In the genomic region with DNA sequence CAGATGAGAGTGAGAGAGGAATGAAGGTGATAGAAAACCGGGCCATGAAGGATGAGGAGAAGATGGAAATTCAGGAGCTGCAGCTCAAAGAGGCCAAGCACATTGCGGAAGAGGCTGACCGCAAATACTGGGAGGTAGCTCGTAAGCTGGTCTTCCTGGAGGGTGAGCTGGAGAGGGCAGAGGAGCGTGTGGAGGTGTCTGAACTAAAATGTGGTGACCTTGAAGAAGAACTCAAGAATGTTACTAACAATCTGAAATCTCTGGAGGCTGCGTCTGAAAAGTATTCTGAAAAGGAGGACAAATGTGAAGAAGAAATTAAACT, we compare ENCODE assay signal across 8 cellular contexts.
A peak's percentile ranks its signal among the peaks of the same experiment; 100 is the strongest.
DNase-seq lines count a peak whose midpoint lies in the region; ATAC-seq and TF ChIP-seq lines count a peak whose summit lies in the region.

No MANE protein-coding gene starts in this region.

- H3K4me3 ChIP-seq in breast epithelium (peak overlapping the region; percentile 51 to 73 (median 65)), Peyer's patch (peak overlapping the region; percentile 46 to 72 (median 58)), muscle layer of colon (ENCODE audit: low read depth in 1 of 2, low read length in 2 of 2) (peak overlapping the region; percentile 7 to 83)

- intact Hi-C loops in breast epithelium (cut with DNase I; ENCODE audit: low total_unique reads) (no loop called here), MCF 10A (cut with micrococcal nuclease) (no loop called here)

- TF ChIP-seq CTCF in breast epithelium (IDR thresholded peaks at IDR 0.05): no peak
- TF ChIP-seq CTCF in MCF 10A (IDR thresholded peaks at IDR 0.05; ENCODE audit: unreplicated experiment): no peak
- no peak for TF ChIP-seq CTCF in Peyer's patch (IDR thresholded peaks at IDR 0.05)

- H3K9me3 ChIP-seq in breast epithelium: no peaks in the 10 kb centered on the region
- H3K9me3 ChIP-seq in Peyer's patch: no peaks in the 10 kb centered on the region
- H3K9me3 ChIP-seq in muscle layer of colon (ENCODE audit: low read length): no peaks in the 10 kb centered on the region

- peaks cover 6% of the 10 kb centered on the region for H3K4me1 Mint-ChIP-seq in MCF 10A (ENCODE audit: insufficient read depth, unreplicated experiment)
- H3K4me1 Mint-ChIP-seq in effector memory CD8-positive, alpha-beta T cell (ENCODE audit: low read depth in 2 of 2): peaks cover 6 to 22% of the 10 kb centered on the region in 2 donors

- peak overlapping the region; percentile 71 for H3K9ac ChIP-seq in muscle layer of colon (ENCODE audit: low read length)

- H3K27ac ChIP-seq in breast epithelium (peak overlapping the region; percentile 82 to 90), Peyer's patch (peak overlapping the region; percentile 74 to 96 (median 82)), muscle layer of colon (ENCODE audit: low read depth, low read length) (peak overlapping the region; percentile 13)

- no TSS peak for BruUV-seq in MCF 10A (replicated peaks; lab: Mats Ljungman, UMichigan)

- POLR2A ChIA-PET in MCF 10A (lab: Yijun Ruan, JAX): no interaction called here

- no peak overlapping the region for H3K4me3 Mint-ChIP-seq in MCF 10A (ENCODE audit: unreplicated experiment)
- H3K4me3 Mint-ChIP-seq in effector memory CD8-positive, alpha-beta T cell: peak overlapping the region; percentile 83 to 96

- H3K4me1 ChIP-seq in breast epithelium (no peaks in the 10 kb centered on the region), Peyer's patch (no peaks in the 10 kb centered on the region), muscle layer of colon (ENCODE audit: insufficient read depth, low read length) (peaks cover 7% of the 10 kb centered on the region)

- ATAC-seq in HG02973 (IDR thresholded peaks at IDR 0.05; ENCODE audit: unreplicated experiment): peak; percentile 16
- peak; percentile 42 for ATAC-seq in effector memory CD8-positive, alpha-beta T cell (replicated peaks)
- no peak for ATAC-seq in GM19328 (IDR thresholded peaks at IDR 0.05; ENCODE audit: unreplicated experiment)

- no peaks in the 10 kb centered on the region for H3K9me3 Mint-ChIP-seq in MCF 10A (ENCODE audit: unreplicated experiment)
- H3K9me3 Mint-ChIP-seq in effector memory CD8-positive, alpha-beta T cell: no peaks in the 10 kb centered on the region

- no peak overlapping the region for H3K27ac Mint-ChIP-seq in MCF 10A (ENCODE audit: low read depth, unreplicated experiment)
- H3K27ac Mint-ChIP-seq in effector memory CD8-positive, alpha-beta T cell: peak overlapping the region; percentile 86 to 97

- no peaks in the 10 kb centered on the region for H3K36me3 ChIP-seq in breast epithelium
- no peaks in the 10 kb centered on the region for H3K36me3 ChIP-seq in Peyer's patch
- H3K36me3 ChIP-seq in muscle layer of colon (ENCODE audit: insufficient read depth, low read length): no peaks in the 10 kb centered on the region

- TF ChIP-seq POLR2A in breast epithelium (IDR thresholded peaks at IDR 0.05): no peak
- TF ChIP-seq POLR2A in Peyer's patch (IDR thresholded peaks at IDR 0.05): no peak

- H3K27me3 ChIP-seq in breast epithelium: no peaks in the 10 kb centered on the region
- no peaks in the 10 kb centered on the region for H3K27me3 ChIP-seq in Peyer's patch
- H3K27me3 ChIP-seq in muscle layer of colon (ENCODE audit: control insufficient read depth in 1 of 2, insufficient read depth in 2 of 2, low read length in 2 of 2): no peaks in the 10 kb centered on the region

- DNase-seq in breast epithelium (ENCODE audit: low spot score in 2 of 2): no peak
- no peak for DNase-seq in MCF 10A (ENCODE audit: unreplicated experiment)
- DNase-seq in Peyer's patch: peak in 2 of 3 donors; percentile 49 to 76
- no peak for DNase-seq in effector memory CD8-positive, alpha-beta T cell
- no peak for DNase-seq in NCI-H1436 treated with DMSO at 0.1 percent for 48 hours (lab: John Stamatoyannopoulos, UW)

- H3K27me3 Mint-ChIP-seq in MCF 10A (ENCODE audit: insufficient read depth, unreplicated experiment): no peaks in the 10 kb centered on the region
- no peaks in the 10 kb centered on the region for H3K27me3 Mint-ChIP-seq in effector memory CD8-positive, alpha-beta T cell

- CTCF ChIA-PET in MCF 10A (lab: Yijun Ruan, JAX): no interaction called here

- H3K36me3 Mint-ChIP-seq in MCF 10A (ENCODE audit: insufficient read depth, unreplicated experiment): no peaks in the 10 kb centered on the region
- peaks cover 10% of the 10 kb centered on the region for H3K36me3 Mint-ChIP-seq in effector memory CD8-positive, alpha-beta T cell (ENCODE audit: insufficient read depth)

Comparison
In these comparisons a context has a peak if more than half of its experiments do, and no peak if none do; other contexts are left out.
1. DNase-seq: peak in Peyer's patch (2 of 3); none in breast epithelium (0 of 2), MCF 10A (single experiment), effector memory CD8-positive, alpha-beta T cell (0 of 3) and NCI-H1436 treated with DMSO at 0.1 percent for 48 hours (single experiment).
2. H3K27ac ChIP-seq: peak in every context shown above with its lines; median percentile 86 in breast epithelium; 82 in Peyer's patch; 13 in muscle layer of colon.
3. Peak in every context shown above with its lines, with median percentiles within 50 percentile points of each other: H3K4me3 ChIP-seq.